ENCODE assay signal across 14 cellular contexts in the genomic region with DNA sequence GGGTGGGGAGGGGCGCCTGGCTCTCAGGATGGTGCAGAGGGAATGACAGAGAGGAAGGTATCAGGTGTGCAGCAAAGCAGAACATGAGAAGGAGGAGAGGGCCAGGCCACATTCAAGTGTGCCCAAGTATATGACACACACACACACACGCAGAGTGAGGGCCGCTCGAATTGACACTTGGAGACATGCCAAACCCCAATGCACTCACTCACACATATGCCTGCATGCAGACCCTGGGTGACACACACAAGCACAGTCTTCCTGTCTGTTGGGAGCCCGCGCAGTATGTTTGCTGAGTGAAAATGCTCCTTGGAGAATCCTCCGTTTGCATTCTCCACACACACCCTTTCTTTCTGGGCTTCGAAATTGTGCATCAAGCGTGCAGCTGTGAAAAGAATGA.
DNase-seq lines count a peak whose midpoint lies in the region; ATAC-seq and TF ChIP-seq lines count a peak whose summit lies in the region.
"Had no signal": no experiment of that assay in that cellular context is flagged by ENCODE, and none has a peak within 500 bp of the region (broad histone marks: within the 10 kb centered on the region; RNA-seq: fewer than 3 reads in every experiment).

No MANE protein-coding gene starts in this region.

- H3K27ac Mint-ChIP-seq in CD8-positive, alpha-beta memory T cell: peak overlapping the region in 5 of 8 donors; percentile 33 to 78 (median 45)
- H3K27ac Mint-ChIP-seq in CD4-positive, alpha-beta memory T cell: peak overlapping the region in 2 of 7 donors; percentile 30 to 50
- H3K27ac Mint-ChIP-seq: activated CD4-positive, alpha-beta T cell treated with anti-CD3 and anti-CD28 coated beads, Interleukin-2, amount 10 ng/mL, durations not matched to agents 24 days and 14 days had no signal

- no peaks in the 10 kb centered on the region for H3K9me3 Mint-ChIP-seq in CD8-positive, alpha-beta memory T cell
- peaks cover 0 to 2% (median 0%) of the 10 kb centered on the region in 8 donors for H3K9me3 Mint-ChIP-seq in CD4-positive, alpha-beta memory T cell
- H3K9me3 Mint-ChIP-seq: activated CD4-positive, alpha-beta T cell treated with anti-CD3 and anti-CD28 coated beads, Interleukin-2, amount 10 ng/mL, durations not matched to agents 24 days and 14 days had no signal

- H3K4me1 ChIP-seq in CD8-positive, alpha-beta memory T cell (ENCODE audit: insufficient read depth, low read length): peaks cover 39% of the 10 kb centered on the region
- no peaks in the 10 kb centered on the region for H3K4me1 ChIP-seq in mucosa of descending colon (ENCODE audit: low read depth)
- peaks cover 38% of the 10 kb centered on the region for H3K4me1 ChIP-seq in CD4-positive, alpha-beta memory T cell (ENCODE audit: insufficient read depth, low read length)
- H3K4me1 ChIP-seq: left lung, psoas muscle had no signal

- no peaks in the 10 kb centered on the region for H3K27me3 Mint-ChIP-seq in CD8-positive, alpha-beta memory T cell
- H3K27me3 Mint-ChIP-seq in CD4-positive, alpha-beta memory T cell: no peaks in the 10 kb centered on the region

- no peaks in the 10 kb centered on the region for H3K9me3 ChIP-seq in CD8-positive, alpha-beta memory T cell (ENCODE audit: low read length)
- H3K9me3 ChIP-seq in mucosa of descending colon: no peaks in the 10 kb centered on the region
- no peaks in the 10 kb centered on the region for H3K9me3 ChIP-seq in CD4-positive, alpha-beta memory T cell (ENCODE audit: control insufficient read depth in 1 of 2, low read length in 2 of 2)
- H3K9me3 ChIP-seq: left lung, psoas muscle, thoracic aorta had no signal

- H3K36me3 ChIP-seq in CD8-positive, alpha-beta memory T cell (ENCODE audit: insufficient read depth, low read length): no peaks in the 10 kb centered on the region
- H3K36me3 ChIP-seq in mucosa of descending colon (ENCODE audit: low read depth): no peaks in the 10 kb centered on the region
- H3K36me3 ChIP-seq in CD4-positive, alpha-beta memory T cell (ENCODE audit: insufficient read depth, low read length): no peaks in the 10 kb centered on the region
- H3K36me3 ChIP-seq: left lung, thoracic aorta had no signal

- ATAC-seq in mucosa of descending colon: peak; percentile 22
- ATAC-seq: left lung, psoas muscle had no signal

- POLR2A ChIA-PET in CD8-positive, alpha-beta memory T cell (lab: Charles Lee): no interaction called here
- POLR2A ChIA-PET in CD4-positive, alpha-beta memory T cell (lab: Charles Lee; ENCODE audit: partially characterized antibody): no interaction called here

- peak; percentile 44 for DNase-seq in NCI-H2171 treated with DMSO at 0.1 percent for 48 hours (lab: John Stamatoyannopoulos, UW)
- DNase-seq in NCI-H2171 (lab: John Stamatoyannopoulos, UW): no peak
- peak in 3 of 5 donors; percentile 18 to 72 (median 29) for DNase-seq in CD8-positive, alpha-beta memory T cell
- DNase-seq in NCI-H510A (lab: John Stamatoyannopoulos, UW): peak; percentile 22
- DNase-seq in mucosa of descending colon: no peak
- DNase-seq in NCI-H1436 treated with DMSO at 0.1 percent for 48 hours (lab: John Stamatoyannopoulos, UW): no peak
- no peak for DNase-seq in CD4-positive, alpha-beta memory T cell
- DNase-seq in EL: no peak
- DNase-seq: activated CD4-positive, alpha-beta T cell treated with anti-CD3 and anti-CD28 coated beads, Interleukin-2, amount 10 ng/mL, durations not matched to agents 24 days and 14 days; KG1; left lung; NCI-H1930; psoas muscle had no signal

- H3K27ac ChIP-seq in CD8-positive, alpha-beta memory T cell (ENCODE audit: low read depth, low read length): no peak overlapping the region
- no peak overlapping the region for H3K27ac ChIP-seq in CD4-positive, alpha-beta memory T cell (ENCODE audit: low read depth, low read length)
- H3K27ac ChIP-seq: left lung, psoas muscle, thoracic aorta had no signal

- peak overlapping the region in 6 of 7 donors; percentile 33 to 82 (median 52) for H3K4me3 Mint-ChIP-seq in CD8-positive, alpha-beta memory T cell
- H3K4me3 Mint-ChIP-seq in CD4-positive, alpha-beta memory T cell: no peak overlapping the region
- H3K4me3 Mint-ChIP-seq: activated CD4-positive, alpha-beta T cell treated with anti-CD3 and anti-CD28 coated beads, Interleukin-2, amount 10 ng/mL, durations not matched to agents 24 days and 14 days had no signal

- intact Hi-C loops in mucosa of descending colon (cut with DNase I, micrococcal nuclease): no loop called here
- intact Hi-C loops in CD4-positive, alpha-beta memory T cell (cut with micrococcal nuclease): no loop called here

- no peaks in the 10 kb centered on the region for H3K36me3 Mint-ChIP-seq in CD8-positive, alpha-beta memory T cell
- H3K36me3 Mint-ChIP-seq in CD4-positive, alpha-beta memory T cell: no peaks in the 10 kb centered on the region

- H3K27me3 ChIP-seq in CD8-positive, alpha-beta memory T cell (ENCODE audit: insufficient read depth, low read length, poor library complexity, severe bottlenecking): no peaks in the 10 kb centered on the region
- H3K27me3 ChIP-seq in CD4-positive, alpha-beta memory T cell (ENCODE audit: insufficient read depth, low read length): no peaks in the 10 kb centered on the region
- H3K27me3 ChIP-seq: left lung had no signal

- H3K4me3 ChIP-seq in CD8-positive, alpha-beta memory T cell (ENCODE audit: low read length): no peak overlapping the region
- no peak overlapping the region for H3K4me3 ChIP-seq in mucosa of descending colon
- H3K4me3 ChIP-seq in CD4-positive, alpha-beta memory T cell (ENCODE audit: low read length in 2 of 2): no peak overlapping the region
- H3K4me3 ChIP-seq: left lung, psoas muscle, thoracic aorta had no signal

- CTCF ChIA-PET in CD8-positive, alpha-beta memory T cell (lab: Charles Lee): no interaction called here
- CTCF ChIA-PET in CD4-positive, alpha-beta memory T cell (lab: Charles Lee; ENCODE audit: partially characterized antibody): no interaction called here

- TF ChIP-seq CTCF in mucosa of descending colon (IDR thresholded peaks at IDR 0.05): no peak

- H3K4me1 Mint-ChIP-seq in CD8-positive, alpha-beta memory T cell: peaks cover 51 to 72% (median 56%) of the 10 kb centered on the region in 3 donors
- peaks cover 4 to 42% (median 26%) of the 10 kb centered on the region in 4 donors for H3K4me1 Mint-ChIP-seq in CD4-positive, alpha-beta memory T cell

Comparison
In these comparisons a context has a peak if more than half of its experiments do, and no peak if none do; other contexts are left out.
1. DNase-seq: peak in NCI-H2171 treated with DMSO at 0.1 percent for 48 hours (single experiment), CD8-positive, alpha-beta memory T cell (3 of 5) and NCI-H510A (single experiment); none in NCI-H2171 (single experiment), mucosa of descending colon (0 of 3), NCI-H1436 treated with DMSO at 0.1 percent for 48 hours (single experiment), CD4-positive, alpha-beta memory T cell (0 of 5) and EL (single experiment).
2. H3K4me3 Mint-ChIP-seq: peak in CD8-positive, alpha-beta memory T cell (6 of 7); none in CD4-positive, alpha-beta memory T cell (0 of 8).